1 cellular context compared by ENCODE assay signal in the genomic region with DNA sequence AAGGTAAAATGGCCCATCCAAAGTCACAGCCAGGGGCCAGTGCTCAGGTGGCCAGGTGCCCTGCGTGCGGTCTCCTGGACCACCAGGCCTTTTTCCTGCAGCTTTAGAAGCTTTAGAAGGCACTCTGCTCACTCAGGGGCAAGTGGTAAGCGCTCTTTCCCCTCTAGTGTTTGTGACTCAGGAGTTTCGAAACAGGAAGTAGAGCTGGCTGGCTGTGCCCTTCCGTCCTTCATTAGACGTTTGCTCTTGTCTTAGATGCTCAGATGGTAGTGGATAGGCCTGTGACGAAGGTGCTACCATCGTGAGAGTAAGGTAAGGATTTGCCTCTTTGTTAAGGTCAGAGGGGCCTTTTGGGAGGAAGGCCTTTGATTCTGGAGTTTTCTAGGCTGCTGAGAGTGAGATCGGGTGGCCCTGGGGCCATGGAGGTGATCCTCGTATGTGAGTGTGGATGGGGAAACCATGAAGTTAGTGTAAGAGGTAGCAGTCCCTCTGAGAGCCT.
TF ChIP-seq lines count a peak whose summit lies in the region.

CASP8 (plus strand) TSS at position 235 of the 499 bp plus-strand sequence. CDS start 5,951 bp downstream, outside the sequence.

TF ChIP-seq in SK-N-SH, 30 proteins besides CTCF, POLR2A, EP300 and RAD21 (continued from another document):
- TF ChIP-seq MXI1 (IDR thresholded peaks at IDR 0.05; ENCODE audit: low read depth, low read length) (no peak), TEAD4 (IDR thresholded peaks at IDR 0.05; ENCODE audit: borderline replicate concordance, insufficient read depth) (no peak), CHD2 (IDR thresholded peaks at IDR 0.05; ENCODE audit: low read length, partially characterized antibody) (no peak), FOSL2 (IDR thresholded peaks at IDR 0.05; ENCODE audit: borderline replicate concordance, low read depth) (no peak), SIN3A (IDR thresholded peaks at IDR 0.05; ENCODE audit: borderline replicate concordance, low read depth, low read length) (no peak), EZH2phosphoT487 (IDR thresholded peaks at IDR 0.05; ENCODE audit: borderline replicate concordance, low read depth) (no peak), RCOR1 (IDR thresholded peaks at IDR 0.05; ENCODE audit: low read length) (no peak), RXRA (IDR thresholded peaks at IDR 0.05; ENCODE audit: borderline replicate concordance, low read depth) (no peak)
- TF ChIP-seq, protein P1, sequence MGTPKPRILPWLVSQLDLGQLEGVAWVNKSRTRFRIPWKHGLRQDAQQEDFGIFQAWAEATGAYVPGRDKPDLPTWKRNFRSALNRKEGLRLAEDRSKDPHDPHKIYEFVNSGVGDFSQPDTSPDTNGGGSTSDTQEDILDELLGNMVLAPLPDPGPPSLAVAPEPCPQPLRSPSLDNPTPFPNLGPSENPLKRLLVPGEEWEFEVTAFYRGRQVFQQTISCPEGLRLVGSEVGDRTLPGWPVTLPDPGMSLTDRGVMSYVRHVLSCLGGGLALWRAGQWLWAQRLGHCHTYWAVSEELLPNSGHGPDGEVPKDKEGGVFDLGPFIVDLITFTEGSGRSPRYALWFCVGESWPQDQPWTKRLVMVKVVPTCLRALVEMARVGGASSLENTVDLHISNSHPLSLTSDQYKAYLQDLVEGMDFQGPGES (IDR thresholded peaks at IDR 0.05; ENCODE audit: low read depth, low read length): no peak
